In the genomic region with DNA sequence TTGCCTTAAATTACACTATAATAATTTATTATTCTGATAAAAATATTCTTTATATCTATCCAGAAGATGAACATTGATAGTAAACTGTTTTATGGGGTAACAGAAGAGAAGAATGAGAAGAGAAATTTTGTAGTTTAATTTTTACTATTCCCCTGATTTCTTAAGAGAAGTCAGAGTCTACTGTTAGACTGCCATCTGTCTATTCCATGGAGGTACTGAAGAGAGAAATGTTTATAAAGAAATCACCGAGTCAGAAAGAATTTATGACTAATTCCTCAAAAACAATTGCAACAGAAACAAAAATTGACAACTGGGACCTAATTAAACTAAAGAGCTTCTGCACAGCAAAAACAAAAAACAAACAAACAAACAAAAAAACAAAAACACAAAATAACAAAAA, we compare ENCODE assay signal across 2 cellular contexts.
TF ChIP-seq lines count a peak whose summit lies in the region.

No MANE protein-coding gene starts in this region.

TF ChIP-seq in IMR-90, 13 proteins besides CTCF, POLR2A, EP300 and RAD21 (continued from another document):
- TF ChIP-seq MAFK (IDR thresholded peaks at IDR 0.05; ENCODE audit: low read depth, low read length) (no peak), BHLHE40 (IDR thresholded peaks at IDR 0.05; ENCODE audit: low read depth, low read length) (no peak), CHD1 (IDR thresholded peaks at IDR 0.05; ENCODE audit: low read depth, low read length) (no peak), MXI1 (IDR thresholded peaks at IDR 0.05; ENCODE audit: borderline replicate concordance, low read depth, low read length) (no peak)
- TF ChIP-seq, protein P1, sequence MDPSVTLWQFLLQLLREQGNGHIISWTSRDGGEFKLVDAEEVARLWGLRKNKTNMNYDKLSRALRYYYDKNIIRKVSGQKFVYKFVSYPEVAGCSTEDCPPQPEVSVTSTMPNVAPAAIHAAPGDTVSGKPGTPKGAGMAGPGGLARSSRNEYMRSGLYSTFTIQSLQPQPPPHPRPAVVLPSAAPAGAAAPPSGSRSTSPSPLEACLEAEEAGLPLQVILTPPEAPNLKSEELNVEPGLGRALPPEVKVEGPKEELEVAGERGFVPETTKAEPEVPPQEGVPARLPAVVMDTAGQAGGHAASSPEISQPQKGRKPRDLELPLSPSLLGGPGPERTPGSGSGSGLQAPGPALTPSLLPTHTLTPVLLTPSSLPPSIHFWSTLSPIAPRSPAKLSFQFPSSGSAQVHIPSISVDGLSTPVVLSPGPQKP (IDR thresholded peaks at IDR 0.05; ENCODE audit: borderline replicate concordance, low read depth, low read length): no peak

TF ChIP-seq in liver, 16 proteins besides CTCF, POLR2A, EP300 and RAD21 (continued from another document):
- TF ChIP-seq, protein P2, sequence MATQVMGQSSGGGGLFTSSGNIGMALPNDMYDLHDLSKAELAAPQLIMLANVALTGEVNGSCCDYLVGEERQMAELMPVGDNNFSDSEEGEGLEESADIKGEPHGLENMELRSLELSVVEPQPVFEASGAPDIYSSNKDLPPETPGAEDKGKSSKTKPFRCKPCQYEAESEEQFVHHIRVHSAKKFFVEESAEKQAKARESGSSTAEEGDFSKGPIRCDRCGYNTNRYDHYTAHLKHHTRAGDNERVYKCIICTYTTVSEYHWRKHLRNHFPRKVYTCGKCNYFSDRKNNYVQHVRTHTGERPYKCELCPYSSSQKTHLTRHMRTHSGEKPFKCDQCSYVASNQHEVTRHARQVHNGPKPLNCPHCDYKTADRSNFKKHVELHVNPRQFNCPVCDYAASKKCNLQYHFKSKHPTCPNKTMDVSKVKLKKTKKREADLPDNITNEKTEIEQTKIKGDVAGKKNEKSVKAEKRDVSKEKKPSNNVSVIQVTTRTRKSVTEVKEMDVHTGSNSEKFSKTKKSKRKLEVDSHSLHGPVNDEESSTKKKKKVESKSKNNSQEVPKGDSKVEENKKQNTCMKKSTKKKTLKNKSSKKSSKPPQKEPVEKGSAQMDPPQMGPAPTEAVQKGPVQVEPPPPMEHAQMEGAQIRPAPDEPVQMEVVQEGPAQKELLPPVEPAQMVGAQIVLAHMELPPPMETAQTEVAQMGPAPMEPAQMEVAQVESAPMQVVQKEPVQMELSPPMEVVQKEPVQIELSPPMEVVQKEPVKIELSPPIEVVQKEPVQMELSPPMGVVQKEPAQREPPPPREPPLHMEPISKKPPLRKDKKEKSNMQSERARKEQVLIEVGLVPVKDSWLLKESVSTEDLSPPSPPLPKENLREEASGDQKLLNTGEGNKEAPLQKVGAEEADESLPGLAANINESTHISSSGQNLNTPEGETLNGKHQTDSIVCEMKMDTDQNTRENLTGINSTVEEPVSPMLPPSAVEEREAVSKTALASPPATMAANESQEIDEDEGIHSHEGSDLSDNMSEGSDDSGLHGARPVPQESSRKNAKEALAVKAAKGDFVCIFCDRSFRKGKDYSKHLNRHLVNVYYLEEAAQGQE (IDR thresholded peaks at IDR 0.05): no peak
- TF ChIP-seq TAF1 (conservative IDR thresholded peaks at IDR 0.05): no peak
- no peak for TF ChIP-seq JUND (IDR thresholded peaks at IDR 0.05)
- no peak for TF ChIP-seq FOXA2 (IDR thresholded peaks at IDR 0.05)
- no peak for TF ChIP-seq YY1 (IDR thresholded peaks at IDR 0.05)
- TF ChIP-seq FOXA1 (IDR thresholded peaks at IDR 0.05): no peak
- TF ChIP-seq, protein P3, sequence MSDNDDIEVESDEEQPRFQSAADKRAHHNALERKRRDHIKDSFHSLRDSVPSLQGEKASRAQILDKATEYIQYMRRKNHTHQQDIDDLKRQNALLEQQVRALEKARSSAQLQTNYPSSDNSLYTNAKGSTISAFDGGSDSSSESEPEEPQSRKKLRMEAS (IDR thresholded peaks at IDR 0.05): no peak
- no peak for TF ChIP-seq GABPA (IDR thresholded peaks at IDR 0.05 in 1 of 2, conservative IDR thresholded peaks at IDR 0.05 in 1 of 2)
- TF ChIP-seq, protein P4, sequence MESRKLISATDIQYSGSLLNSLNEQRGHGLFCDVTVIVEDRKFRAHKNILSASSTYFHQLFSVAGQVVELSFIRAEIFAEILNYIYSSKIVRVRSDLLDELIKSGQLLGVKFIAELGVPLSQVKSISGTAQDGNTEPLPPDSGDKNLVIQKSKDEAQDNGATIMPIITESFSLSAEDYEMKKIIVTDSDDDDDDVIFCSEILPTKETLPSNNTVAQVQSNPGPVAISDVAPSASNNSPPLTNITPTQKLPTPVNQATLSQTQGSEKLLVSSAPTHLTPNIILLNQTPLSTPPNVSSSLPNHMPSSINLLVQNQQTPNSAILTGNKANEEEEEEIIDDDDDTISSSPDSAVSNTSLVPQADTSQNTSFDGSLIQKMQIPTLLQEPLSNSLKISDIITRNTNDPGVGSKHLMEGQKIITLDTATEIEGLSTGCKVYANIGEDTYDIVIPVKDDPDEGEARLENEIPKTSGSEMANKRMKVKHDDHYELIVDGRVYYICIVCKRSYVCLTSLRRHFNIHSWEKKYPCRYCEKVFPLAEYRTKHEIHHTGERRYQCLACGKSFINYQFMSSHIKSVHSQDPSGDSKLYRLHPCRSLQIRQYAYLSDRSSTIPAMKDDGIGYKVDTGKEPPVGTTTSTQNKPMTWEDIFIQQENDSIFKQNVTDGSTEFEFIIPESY (IDR thresholded peaks at IDR 0.05): no peak
